Comparison of ENCODE assay signal across 8 cellular contexts in the genomic region with DNA sequence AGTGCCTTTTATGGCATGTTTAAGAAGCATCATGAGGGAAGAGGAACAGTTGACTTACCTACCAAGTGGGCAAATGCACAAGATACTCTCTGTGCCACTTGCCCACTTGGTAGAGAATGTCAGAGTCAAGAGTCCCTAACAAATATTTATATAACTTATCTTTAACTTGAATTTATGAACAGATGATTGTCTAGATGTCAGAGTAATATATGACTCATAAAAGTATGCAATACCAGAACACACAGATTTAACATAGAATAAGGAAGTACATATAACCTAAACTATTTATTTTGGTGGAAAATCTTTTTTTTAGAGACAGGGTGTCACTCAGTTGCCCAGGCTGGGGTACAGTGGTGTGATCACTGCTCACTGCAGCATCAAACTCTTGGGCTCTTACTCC.
"Had no signal": no experiment of that assay in that cellular context is flagged by ENCODE, and none has a peak within 500 bp of the region (broad histone marks: within the 10 kb centered on the region; RNA-seq: fewer than 3 reads in every experiment).

No MANE protein-coding gene starts in this region.

- DNase-seq: GM23248, GOT3, H7, HFFc6 had no signal

- H3K27ac ChIP-seq: GM23248, HL-60 had no signal

- H2AFZ ChIP-seq: GM23248 had no signal

- H3K4me1 ChIP-seq: HAP-1 had no signal

- H3K4me3 ChIP-seq: GM23248, HAP-1 had no signal

- H3K36me3 ChIP-seq: HAP-1 had no signal

- H3K9ac ChIP-seq: GM23248 had no signal

- H3K9me3 ChIP-seq: HAP-1 had no signal

- ATAC-seq: HCT116, HepG2 had no signal
